In genomic region chr10:33345236-33345635, GRCh38 we compare ENCODE assay signal across 17 cellular contexts.
"Had no signal": no experiment of that assay in that cellular context is flagged by ENCODE, and none has a peak within 500 bp of the region (broad histone marks: within the 10 kb centered on the region; RNA-seq: fewer than 3 reads in every experiment).

No MANE protein-coding gene starts in this region.

- H3K9me3 ChIP-seq: pancreas had no signal

- H3K27me3 ChIP-seq: hepatocyte, neural progenitor cell, pancreas had no signal

- H3K27ac ChIP-seq: hepatocyte, neural progenitor cell, pancreas had no signal

- H3K36me3 ChIP-seq: neural progenitor cell, pancreas had no signal

- H3K4me1 ChIP-seq: neural progenitor cell had no signal

- DNase-seq: dermis blood vessel endothelial cell; foreskin melanocyte; head of caudate nucleus; kidney; left cardiac atrium; left ventricle myocardium superior; mesenchymal stem cell; midbrain; nucleus accumbens; pancreas; right cardiac atrium; small intestine; stimulated activated CD4-positive, alpha-beta T cell treated with anti-CD3 and anti-CD28 coated beads, Interleukin-12 subunit alpha, Interleukin-12 subunit beta, amount 100 ng/mL, for 4 hours; stimulated activated naive CD4-positive, alpha-beta T cell had no signal

- ATAC-seq: left cardiac atrium, left ventricle myocardium superior, pancreas, right cardiac atrium had no signal

- H3K4me3 ChIP-seq: hepatocyte, lung, neural progenitor cell, pancreas had no signal
